ENCODE assay signal across 14 cellular contexts in the genomic region with DNA sequence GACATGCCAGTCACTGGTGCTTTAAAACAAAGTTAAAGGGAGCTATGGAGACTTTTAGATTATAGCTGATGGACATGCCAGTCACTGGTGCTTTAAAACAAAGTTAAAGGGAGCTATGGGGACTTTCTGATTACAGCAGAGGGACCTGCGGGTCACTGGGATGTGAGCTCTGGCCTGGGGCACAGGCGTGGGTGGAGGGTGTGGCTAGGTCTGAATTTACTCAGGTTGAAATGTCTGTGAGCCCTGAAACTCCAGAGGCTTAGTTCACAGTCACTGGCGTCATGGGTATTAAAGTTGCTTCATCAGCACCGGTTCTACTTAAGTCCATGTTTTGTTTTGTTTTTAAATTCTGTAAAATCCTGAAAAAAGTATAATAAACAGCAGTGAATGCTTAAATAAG. TPM values are rescaled to one million over a fixed set of nuclear protein-coding genes. Genes with fewer than 3 reads are reported as not detected.
DNase-seq lines count a peak whose midpoint lies in the region; ATAC-seq, FAIRE-seq and TF ChIP-seq lines count a peak whose summit lies in the region.
"Had no signal": no experiment of that assay in that cellular context is flagged by ENCODE, and none has a peak within 500 bp of the region (broad histone marks: within the 10 kb centered on the region; RNA-seq: fewer than 3 reads in every experiment).

No MANE protein-coding gene starts in this region.

- 64 to 73% methylated on average over 4 of the region's 4 CpGs for WGBS in pancreas, 2 donors

- H3K4me3 ChIP-seq in pancreas: no peak overlapping the region
- H3K4me3 ChIP-seq: upper lobe of right lung had no signal

- no peaks in the 10 kb centered on the region for H3K36me3 Mint-ChIP-seq in activated CD8-positive, alpha-beta memory T cell treated with anti-CD3 and anti-CD28 coated beads, Interleukin-2, amount 10 ng/mL, durations not matched to agents 7 days and 5 days

- peak; percentile 77 for ATAC-seq in GM19395 (IDR thresholded peaks at IDR 0.05; ENCODE audit: unreplicated experiment)
- peak; percentile 89 for ATAC-seq in HG02763 (IDR thresholded peaks at IDR 0.05; ENCODE audit: unreplicated experiment)
- ATAC-seq in HG03457 (IDR thresholded peaks at IDR 0.05; ENCODE audit: unreplicated experiment): peak; percentile 59
- no peak for ATAC-seq in activated CD8-positive, alpha-beta memory T cell treated with anti-CD3 and anti-CD28 coated beads, Interleukin-2, amount 10 ng/mL, durations not matched to agents 7 days and 5 days
- ATAC-seq in pancreas: no peak
- ATAC-seq: right cardiac atrium had no signal

- H3K27ac Mint-ChIP-seq in activated CD8-positive, alpha-beta memory T cell treated with anti-CD3 and anti-CD28 coated beads, Interleukin-2, amount 10 ng/mL, durations not matched to agents 7 days and 5 days: no peak overlapping the region
- H3K27ac Mint-ChIP-seq: endodermal cell had no signal

- H3K9me3 Mint-ChIP-seq in activated CD8-positive, alpha-beta memory T cell treated with anti-CD3 and anti-CD28 coated beads, Interleukin-2, amount 10 ng/mL, durations not matched to agents 7 days and 5 days (ENCODE audit: low read depth): no peaks in the 10 kb centered on the region
- H3K9me3 Mint-ChIP-seq: endodermal cell had no signal

- peaks cover 36% of the 10 kb centered on the region for H3K27me3 Mint-ChIP-seq in activated CD8-positive, alpha-beta memory T cell treated with anti-CD3 and anti-CD28 coated beads, Interleukin-2, amount 10 ng/mL, durations not matched to agents 7 days and 5 days

- H3K4me3 Mint-ChIP-seq in activated CD8-positive, alpha-beta memory T cell treated with anti-CD3 and anti-CD28 coated beads, Interleukin-2, amount 10 ng/mL, durations not matched to agents 7 days and 5 days: no peak overlapping the region
- H3K4me3 Mint-ChIP-seq: endodermal cell had no signal

- H3K4me1 ChIP-seq in pancreas: no peaks in the 10 kb centered on the region
- H3K4me1 ChIP-seq: upper lobe of right lung had no signal

- no peaks in the 10 kb centered on the region for H3K36me3 ChIP-seq in pancreas
- H3K36me3 ChIP-seq: upper lobe of right lung had no signal

- H3K9me3 ChIP-seq in pancreas: no peaks in the 10 kb centered on the region
- H3K9me3 ChIP-seq: upper lobe of right lung had no signal

- in situ Hi-C loops in GM13977 (cut with MboI; ENCODE audit: low pct_unique_long_range_greater_than_20kb, low sequenced_read_pairs, unreplicated experiment): no loop called here

- TF ChIP-seq CTCF in GM13977 (IDR thresholded peaks at IDR 0.05; ENCODE audit: extremely low read depth, insufficient read depth, missing control alignments) (no peak), pancreas (IDR thresholded peaks at IDR 0.05) (no peak)

- H3K4me1 Mint-ChIP-seq in activated CD8-positive, alpha-beta memory T cell treated with anti-CD3 and anti-CD28 coated beads, Interleukin-2, amount 10 ng/mL, durations not matched to agents 7 days and 5 days: peaks cover 18% of the 10 kb centered on the region
- H3K4me1 Mint-ChIP-seq: endodermal cell had no signal

- FAIRE-seq in pancreas (lab: Jason Lieb, UNC): no peak

- H3K27ac ChIP-seq in pancreas: no peak overlapping the region
- H3K27ac ChIP-seq: upper lobe of right lung had no signal

- no peaks in the 10 kb centered on the region for H3K27me3 ChIP-seq in pancreas
- H3K27me3 ChIP-seq: upper lobe of right lung had no signal

- CTCF ChIA-PET in activated CD8-positive, alpha-beta memory T cell treated with anti-CD3 and anti-CD28 coated beads, Interleukin-2, amount 10 ng/mL, durations not matched to agents 7 days and 5 days (lab: Charles Lee): no interaction called here

- intact Hi-C loops in pancreas (cut with DNase I): no loop called here

- peak; percentile 58 for DNase-seq in GM13977 (ENCODE audit: low spot score)
- DNase-seq in NCI-H82 treated with DMSO at 0.1 percent for 48 hours (lab: John Stamatoyannopoulos, UW; ENCODE audit: unreplicated experiment): no peak
- no peak for DNase-seq in activated CD8-positive, alpha-beta memory T cell treated with anti-CD3 and anti-CD28 coated beads, Interleukin-2, amount 10 ng/mL, durations not matched to agents 7 days and 5 days
- DNase-seq in NCI-H1048 (lab: John Stamatoyannopoulos, UW): no peak
- no peak for DNase-seq in pancreas
- DNase-seq: aorta, endodermal cell, midbrain, right cardiac atrium, T-helper 1 cell, upper lobe of right lung had no signal

RNA-seq across cellular contexts. Expression of gene TMEM18, which starts 49.0 kb away (rescaled TPM):
- 10 to 100 TPM; 22.1 to 25.6 TPM for total RNA-seq in activated CD8-positive, alpha-beta memory T cell treated with anti-CD3 and anti-CD28 coated beads, Interleukin-2, amount 10 ng/mL, durations not matched to agents 7 days and 5 days
- total RNA-seq in pancreas: 10 to 100 TPM; 11.9 to 18.9 (median 14.2) TPM
- 10 to 100 TPM; 15.1 to 20.3 TPM for polyA plus RNA-seq in pancreas

Comparison
In these comparisons a context has a peak if more than half of its experiments do, and no peak if none do; other contexts are left out.
1. ATAC-seq: peak in GM19395 (single experiment), HG02763 (single experiment) and HG03457 (single experiment); none in activated CD8-positive, alpha-beta memory T cell treated with anti-CD3 and anti-CD28 coated beads, Interleukin-2, amount 10 ng/mL, durations not matched to agents 7 days and 5 days (single experiment) and pancreas (0 of 4).